8 cellular contexts compared by ENCODE assay signal in genomic region chr18:9869713-9870430, GRCh38. TPM values are rescaled to one million over a fixed set of nuclear protein-coding genes. Genes with fewer than 3 reads are reported as not detected.
DNase-seq lines count a peak whose midpoint lies in the region; ATAC-seq and TF ChIP-seq lines count a peak whose summit lies in the region.

No MANE protein-coding gene starts in this region.

- peak overlapping the region; percentile 75 for H2AFZ ChIP-seq in KMS-11 (ENCODE audit: low read depth)

- H3K9ac ChIP-seq in KMS-11, result peak overlapping the region; percentile 68

- POLR2A ChIA-PET in AG04450 (lab: Yijun Ruan, JAX), result interaction anchor here (1.5 kb wide), 1 partner anchor 44 kb away, joined by 7 read pairs; the partner anchor contains the start of gene VAPA

- DNase-seq in AG04450 (ENCODE audit: low read depth, low spot score) (no peak), brain microvascular endothelial cell (peak; percentile 47), cerebellar nuclear complex (lab: John Stamatoyannopoulos, UW) (no peak), HPDE6-E6E7 (ENCODE audit: extremely low spot score) (no peak), SJCRH30 (no peak)

- CTCF ChIA-PET in AG04450 (lab: Charles Lee), result interaction anchor here (1.0 to 1.4 kb wide), 2 partner anchors 102 to 294 kb away, joined by 3 to 6 read pairs; no protein-coding TSS in a partner anchor

- H3K27ac ChIP-seq in AG04450 (ENCODE audit: low read depth, low read length), result peak overlapping the region; percentile 47
- H3K27ac ChIP-seq in KMS-11, result peak overlapping the region; percentile 84
- peak overlapping the region; percentile 11 for H3K27ac ChIP-seq in brain microvascular endothelial cell
- H3K27ac ChIP-seq in neutrophil, result peak overlapping the region; percentile 68
- H3K27ac ChIP-seq in SJCRH30, result no peak overlapping the region

- peak overlapping the region; percentile 91 for H3K4me2 ChIP-seq in KMS-11

- TF ChIP-seq CTCF in AG04450 (IDR thresholded peaks at IDR 0.05; ENCODE audit: low read depth, low read length) (no peak), KMS-11 (conservative IDR thresholded peaks at IDR 0.05; ENCODE audit: low read depth, low read length) (no peak), brain microvascular endothelial cell (IDR thresholded peaks at IDR 0.05; ENCODE audit: low read depth, low read length, missing control alignments) (no peak), neutrophil (IDR thresholded peaks at IDR 0.05) (no peak)

- H3K79me2 ChIP-seq in KMS-11 (ENCODE audit: insufficient read depth, low read depth), result no peaks in the 10 kb centered on the region

- no peaks in the 10 kb centered on the region for H4K20me1 ChIP-seq in KMS-11 (ENCODE audit: insufficient read depth)

- peaks cover 18% of the 10 kb centered on the region for H3K9me3 ChIP-seq in AG04450 (ENCODE audit: control insufficient read depth, insufficient read depth, low read length)
- no peaks in the 10 kb centered on the region for H3K9me3 ChIP-seq in neutrophil
- no peaks in the 10 kb centered on the region for H3K9me3 ChIP-seq in SJCRH30 (replicated peaks)

- in situ Hi-C loops in brain microvascular endothelial cell (cut with HindIII; ENCODE audit: low pct_ligation_motif_present, low sequenced_read_pairs), result no loop called here

- H3K27me3 ChIP-seq in AG04450 (ENCODE audit: control insufficient read depth, insufficient read depth, low read length) (no peaks in the 10 kb centered on the region), KMS-11 (ENCODE audit: insufficient read depth, low read depth) (no peaks in the 10 kb centered on the region), brain microvascular endothelial cell (replicated peaks) (no peaks in the 10 kb centered on the region), neutrophil (no peaks in the 10 kb centered on the region), SJCRH30 (no peaks in the 10 kb centered on the region)

- no peaks in the 10 kb centered on the region for H3K36me3 ChIP-seq in KMS-11 (ENCODE audit: insufficient read depth)
- peaks cover 1% of the 10 kb centered on the region for H3K36me3 ChIP-seq in brain microvascular endothelial cell (replicated peaks)
- no peaks in the 10 kb centered on the region for H3K36me3 ChIP-seq in neutrophil
- no peaks in the 10 kb centered on the region for H3K36me3 ChIP-seq in SJCRH30

- peak; percentile 75 for ATAC-seq in GM21360 (IDR thresholded peaks at IDR 0.05; ENCODE audit: unreplicated experiment)

- H3K4me3 ChIP-seq in AG04450 (ENCODE audit: low read depth, low read length) (no peak overlapping the region), KMS-11 (IDR thresholded peaks at IDR 0.05; ENCODE audit: insufficient read depth, low read depth, low read length) (no peak overlapping the region), brain microvascular endothelial cell (ENCODE audit: low read depth, low read length) (no peak overlapping the region), neutrophil (ENCODE audit: low read depth in 1 of 2, low read length in 1 of 2) (peak overlapping the region; percentile 3 to 21), SJCRH30 (no peak overlapping the region)

- H3K4me1 ChIP-seq in KMS-11 (ENCODE audit: low read depth, poor library complexity, severe bottlenecking) (peaks cover 44% of the 10 kb centered on the region), neutrophil (ENCODE audit: control insufficient read depth in 1 of 2, insufficient read depth in 1 of 2, low read depth in 1 of 2, low read length in 1 of 2) (peaks cover 26 to 31% of the 10 kb centered on the region in 2 experiments), SJCRH30 (no peaks in the 10 kb centered on the region)

RNA-seq across cellular contexts. Expression of gene TXNDC2, which starts 15.9 kb away (rescaled TPM):
- 0.06 TPM in 2 replicates for polyA plus RNA-seq in AG04450 (2011; rRNA removed)
- 0.14 and 0.17 TPM in 2 replicates for polyA minus RNA-seq in AG04450 (2011; rRNA and poly(A)+ RNA removed)
- 0.06 and 0.08 TPM in 2 replicates for total RNA-seq in SJCRH30 (2014; rRNA removed; shearing (Covaris generic))

RNA-seq across cellular contexts. Expression of gene VAPA, which starts 43.9 kb away (rescaled TPM):
- 296 and 393 TPM in 2 replicates for polyA plus RNA-seq in AG04450 (2011; rRNA removed)
- polyA minus RNA-seq in AG04450 (2011; rRNA and poly(A)+ RNA removed), result 106 and 199 TPM in 2 replicates
- total RNA-seq in SJCRH30 (2014; rRNA removed; shearing (Covaris generic)), result 154 and 164 TPM in 2 replicates

Comparison
In these comparisons a context has a peak if more than half of its experiments do, and no peak if none do; other contexts are left out.
1. H3K4me3 ChIP-seq: peak in neutrophil (2 of 2); none in AG04450 (single experiment), KMS-11 (single experiment), brain microvascular endothelial cell (single experiment) and SJCRH30 (single experiment).